ENCODE assay signal across 1 cellular context in genomic region chr1:85137660-85138059, GRCh38.
TF ChIP-seq lines count a peak whose summit lies in the region.

No MANE protein-coding gene starts in this region.

TF ChIP-seq in H1, 55 proteins besides CTCF, POLR2A, EP300 and RAD21 (continued from another document):
- TF ChIP-seq ATF2 (IDR thresholded peaks at IDR 0.05; ENCODE audit: low read length) (no peak), BACH1 (IDR thresholded peaks at IDR 0.05; ENCODE audit: low read length) (no peak), RFX5 (IDR thresholded peaks at IDR 0.05; ENCODE audit: borderline replicate concordance, low read depth, low read length) (no peak), SP2 (IDR thresholded peaks at IDR 0.05; ENCODE audit: low read length) (no peak), CHD1 (IDR thresholded peaks at IDR 0.05; ENCODE audit: low read depth, low read length) (no peak), ZNF274 (IDR thresholded peaks at IDR 0.05; ENCODE audit: borderline replicate concordance, extremely low read depth, low read length) (no peak), KDM1A (IDR thresholded peaks at IDR 0.05; ENCODE audit: borderline replicate concordance, low read length) (no peak), PHF8 (conservative IDR thresholded peaks at IDR 0.05; ENCODE audit: low read depth, low read length) (no peak)
- TF ChIP-seq, protein P1, sequence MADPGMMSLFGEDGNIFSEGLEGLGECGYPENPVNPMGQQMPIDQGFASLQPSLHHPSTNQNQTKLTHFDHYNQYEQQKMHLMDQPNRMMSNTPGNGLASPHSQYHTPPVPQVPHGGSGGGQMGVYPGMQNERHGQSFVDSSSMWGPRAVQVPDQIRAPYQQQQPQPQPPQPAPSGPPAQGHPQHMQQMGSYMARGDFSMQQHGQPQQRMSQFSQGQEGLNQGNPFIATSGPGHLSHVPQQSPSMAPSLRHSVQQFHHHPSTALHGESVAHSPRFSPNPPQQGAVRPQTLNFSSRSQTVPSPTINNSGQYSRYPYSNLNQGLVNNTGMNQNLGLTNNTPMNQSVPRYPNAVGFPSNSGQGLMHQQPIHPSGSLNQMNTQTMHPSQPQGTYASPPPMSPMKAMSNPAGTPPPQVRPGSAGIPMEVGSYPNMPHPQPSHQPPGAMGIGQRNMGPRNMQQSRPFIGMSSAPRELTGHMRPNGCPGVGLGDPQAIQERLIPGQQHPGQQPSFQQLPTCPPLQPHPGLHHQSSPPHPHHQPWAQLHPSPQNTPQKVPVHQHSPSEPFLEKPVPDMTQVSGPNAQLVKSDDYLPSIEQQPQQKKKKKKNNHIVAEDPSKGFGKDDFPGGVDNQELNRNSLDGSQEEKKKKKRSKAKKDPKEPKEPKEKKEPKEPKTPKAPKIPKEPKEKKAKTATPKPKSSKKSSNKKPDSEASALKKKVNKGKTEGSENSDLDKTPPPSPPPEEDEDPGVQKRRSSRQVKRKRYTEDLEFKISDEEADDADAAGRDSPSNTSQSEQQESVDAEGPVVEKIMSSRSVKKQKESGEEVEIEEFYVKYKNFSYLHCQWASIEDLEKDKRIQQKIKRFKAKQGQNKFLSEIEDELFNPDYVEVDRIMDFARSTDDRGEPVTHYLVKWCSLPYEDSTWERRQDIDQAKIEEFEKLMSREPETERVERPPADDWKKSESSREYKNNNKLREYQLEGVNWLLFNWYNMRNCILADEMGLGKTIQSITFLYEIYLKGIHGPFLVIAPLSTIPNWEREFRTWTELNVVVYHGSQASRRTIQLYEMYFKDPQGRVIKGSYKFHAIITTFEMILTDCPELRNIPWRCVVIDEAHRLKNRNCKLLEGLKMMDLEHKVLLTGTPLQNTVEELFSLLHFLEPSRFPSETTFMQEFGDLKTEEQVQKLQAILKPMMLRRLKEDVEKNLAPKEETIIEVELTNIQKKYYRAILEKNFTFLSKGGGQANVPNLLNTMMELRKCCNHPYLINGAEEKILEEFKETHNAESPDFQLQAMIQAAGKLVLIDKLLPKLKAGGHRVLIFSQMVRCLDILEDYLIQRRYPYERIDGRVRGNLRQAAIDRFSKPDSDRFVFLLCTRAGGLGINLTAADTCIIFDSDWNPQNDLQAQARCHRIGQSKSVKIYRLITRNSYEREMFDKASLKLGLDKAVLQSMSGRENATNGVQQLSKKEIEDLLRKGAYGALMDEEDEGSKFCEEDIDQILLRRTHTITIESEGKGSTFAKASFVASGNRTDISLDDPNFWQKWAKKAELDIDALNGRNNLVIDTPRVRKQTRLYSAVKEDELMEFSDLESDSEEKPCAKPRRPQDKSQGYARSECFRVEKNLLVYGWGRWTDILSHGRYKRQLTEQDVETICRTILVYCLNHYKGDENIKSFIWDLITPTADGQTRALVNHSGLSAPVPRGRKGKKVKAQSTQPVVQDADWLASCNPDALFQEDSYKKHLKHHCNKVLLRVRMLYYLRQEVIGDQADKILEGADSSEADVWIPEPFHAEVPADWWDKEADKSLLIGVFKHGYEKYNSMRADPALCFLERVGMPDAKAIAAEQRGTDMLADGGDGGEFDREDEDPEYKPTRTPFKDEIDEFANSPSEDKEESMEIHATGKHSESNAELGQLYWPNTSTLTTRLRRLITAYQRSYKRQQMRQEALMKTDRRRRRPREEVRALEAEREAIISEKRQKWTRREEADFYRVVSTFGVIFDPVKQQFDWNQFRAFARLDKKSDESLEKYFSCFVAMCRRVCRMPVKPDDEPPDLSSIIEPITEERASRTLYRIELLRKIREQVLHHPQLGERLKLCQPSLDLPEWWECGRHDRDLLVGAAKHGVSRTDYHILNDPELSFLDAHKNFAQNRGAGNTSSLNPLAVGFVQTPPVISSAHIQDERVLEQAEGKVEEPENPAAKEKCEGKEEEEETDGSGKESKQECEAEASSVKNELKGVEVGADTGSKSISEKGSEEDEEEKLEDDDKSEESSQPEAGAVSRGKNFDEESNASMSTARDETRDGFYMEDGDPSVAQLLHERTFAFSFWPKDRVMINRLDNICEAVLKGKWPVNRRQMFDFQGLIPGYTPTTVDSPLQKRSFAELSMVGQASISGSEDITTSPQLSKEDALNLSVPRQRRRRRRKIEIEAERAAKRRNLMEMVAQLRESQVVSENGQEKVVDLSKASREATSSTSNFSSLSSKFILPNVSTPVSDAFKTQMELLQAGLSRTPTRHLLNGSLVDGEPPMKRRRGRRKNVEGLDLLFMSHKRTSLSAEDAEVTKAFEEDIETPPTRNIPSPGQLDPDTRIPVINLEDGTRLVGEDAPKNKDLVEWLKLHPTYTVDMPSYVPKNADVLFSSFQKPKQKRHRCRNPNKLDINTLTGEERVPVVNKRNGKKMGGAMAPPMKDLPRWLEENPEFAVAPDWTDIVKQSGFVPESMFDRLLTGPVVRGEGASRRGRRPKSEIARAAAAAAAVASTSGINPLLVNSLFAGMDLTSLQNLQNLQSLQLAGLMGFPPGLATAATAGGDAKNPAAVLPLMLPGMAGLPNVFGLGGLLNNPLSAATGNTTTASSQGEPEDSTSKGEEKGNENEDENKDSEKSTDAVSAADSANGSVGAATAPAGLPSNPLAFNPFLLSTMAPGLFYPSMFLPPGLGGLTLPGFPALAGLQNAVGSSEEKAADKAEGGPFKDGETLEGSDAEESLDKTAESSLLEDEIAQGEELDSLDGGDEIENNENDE (IDR thresholded peaks at IDR 0.05; ENCODE audit: insufficient replicate concordance, low read length): no peak
TF ChIP-seq in H1: peak in this region for 0.
